In genomic region chr11:9529333-9529648, GRCh38 we compare ENCODE assay signal across 12 cellular contexts. TPM values are rescaled to one million over a fixed set of nuclear protein-coding genes. Genes with fewer than 3 reads are reported as not detected.
DNase-seq lines count a peak whose midpoint lies in the region; ATAC-seq and TF ChIP-seq lines count a peak whose summit lies in the region.
"Had no signal": no experiment of that assay in that cellular context is flagged by ENCODE, and none has a peak within 500 bp of the region (broad histone marks: within the 10 kb centered on the region; RNA-seq: fewer than 3 reads in every experiment).

No MANE protein-coding gene starts in this region.

- H3K4me1 Mint-ChIP-seq in type B pancreatic cell (ENCODE audit: unreplicated experiment): peaks cover 51% of the 10 kb centered on the region
- H3K4me1 Mint-ChIP-seq in CD4-positive, alpha-beta memory T cell: peaks cover 0 to 4% (median 0%) of the 10 kb centered on the region in 4 donors

- peak overlapping the region; percentile 92 for H3K27ac Mint-ChIP-seq in type B pancreatic cell
- no peak overlapping the region for H3K27ac Mint-ChIP-seq in CD4-positive, alpha-beta memory T cell

- no peaks in the 10 kb centered on the region for H3K9me3 Mint-ChIP-seq in type B pancreatic cell
- no peaks in the 10 kb centered on the region for H3K9me3 Mint-ChIP-seq in CD4-positive, alpha-beta memory T cell

- ATAC-seq in lower lobe of right lung: peak in 1 of 2 donors; percentile 50

- no peaks in the 10 kb centered on the region for H3K27me3 Mint-ChIP-seq in type B pancreatic cell
- no peaks in the 10 kb centered on the region for H3K27me3 Mint-ChIP-seq in CD4-positive, alpha-beta memory T cell

- DNase-seq in NCI-H1694 (lab: John Stamatoyannopoulos, UW) (peak; percentile 20), cerebellum (ENCODE audit: low spot score) (peak; percentile 26), lower lobe of right lung (peak; percentile 49), type B pancreatic cell (ENCODE audit: extremely low spot score, unreplicated experiment) (no peak), HCEC 1CT (no peak)
- no peak for DNase-seq in activated CD4-positive, alpha-beta T cell treated with anti-CD3 and anti-CD28 coated beads for 48 hours
- DNase-seq in CD4-positive, alpha-beta memory T cell: no peak
- DNase-seq: activated CD8-positive, alpha-beta memory T cell treated with anti-CD3 and anti-CD28 coated beads, Interleukin-2, amount 50 U/mL, for 48 hours; cortex of kidney; NCI-H1048; stimulated activated naive CD4-positive, alpha-beta T cell had no signal

- CTCF ChIA-PET in CD4-positive, alpha-beta memory T cell (lab: Charles Lee; ENCODE audit: partially characterized antibody): interaction anchor here (0.8 to 3.6 kb wide), 3 partner anchors 22 to 84 kb away, joined by 3 to 24 read pairs (median 5); no protein-coding TSS in a partner anchor

- H3K4me1 ChIP-seq in lower lobe of right lung: peaks cover 22% of the 10 kb centered on the region
- H3K4me1 ChIP-seq in CD4-positive, alpha-beta memory T cell (ENCODE audit: insufficient read depth, low read length): no peaks in the 10 kb centered on the region

- H3K9me3 ChIP-seq in lower lobe of right lung: no peaks in the 10 kb centered on the region
- no peaks in the 10 kb centered on the region for H3K9me3 ChIP-seq in CD4-positive, alpha-beta memory T cell (ENCODE audit: control insufficient read depth in 1 of 2, low read length in 2 of 2)
- H3K9me3 ChIP-seq: SJSA1 had no signal

- no peak overlapping the region for H3K27ac ChIP-seq in lower lobe of right lung
- H3K27ac ChIP-seq in CD4-positive, alpha-beta memory T cell (ENCODE audit: low read depth, low read length): no peak overlapping the region
- H3K27ac ChIP-seq: SJSA1 had no signal

- peaks cover 25% of the 10 kb centered on the region for H3K36me3 ChIP-seq in lower lobe of right lung
- H3K36me3 ChIP-seq in CD4-positive, alpha-beta memory T cell (ENCODE audit: insufficient read depth, low read length): peaks cover 6% of the 10 kb centered on the region
- H3K36me3 ChIP-seq: SJSA1 had no signal

- peaks cover 15% of the 10 kb centered on the region for H3K36me3 Mint-ChIP-seq in type B pancreatic cell
- H3K36me3 Mint-ChIP-seq in CD4-positive, alpha-beta memory T cell: peaks cover 23 to 29% of the 10 kb centered on the region in 2 donors

- peak overlapping the region; percentile 14 for H3K4me3 Mint-ChIP-seq in type B pancreatic cell
- peak overlapping the region in 2 of 8 donors; percentile 25 to 55 for H3K4me3 Mint-ChIP-seq in CD4-positive, alpha-beta memory T cell

- TF ChIP-seq CTCF in lower lobe of right lung (IDR thresholded peaks at IDR 0.05) (no peak), type B pancreatic cell (conservative IDR thresholded peaks at IDR 0.05) (no peak)

- intact Hi-C loops in lower lobe of right lung (cut with DNase I): no loop called here
- intact Hi-C loops in CD4-positive, alpha-beta memory T cell (cut with micrococcal nuclease): no loop called here

- no peaks in the 10 kb centered on the region for H3K27me3 ChIP-seq in lower lobe of right lung (ENCODE audit: low read depth)
- H3K27me3 ChIP-seq in CD4-positive, alpha-beta memory T cell (ENCODE audit: insufficient read depth, low read length): no peaks in the 10 kb centered on the region
- H3K27me3 ChIP-seq: SJSA1 had no signal

- POLR2A ChIA-PET in CD4-positive, alpha-beta memory T cell (lab: Charles Lee; ENCODE audit: partially characterized antibody): no interaction called here

- H3K4me3 ChIP-seq in lower lobe of right lung: no peak overlapping the region
- H3K4me3 ChIP-seq in CD4-positive, alpha-beta memory T cell (ENCODE audit: low read length in 2 of 2): no peak overlapping the region
- H3K4me3 ChIP-seq: SJSA1 had no signal

RNA-seq across cellular contexts. Expression of gene WEE1, which starts 44.2 kb away (rescaled TPM):
- total RNA-seq in cerebellum (34.5 TPM), lower lobe of right lung (12.4 TPM), type B pancreatic cell (ENCODE audit: low replicate concordance) (80.1 and 104 TPM in 2 replicates)
- 10 to 100 TPM; 11.1 to 11.7 TPM for total RNA-seq in CD4-positive, alpha-beta memory T cell
- polyA plus RNA-seq in CD4-positive, alpha-beta memory T cell: 1 to 10 TPM; 5.8 to 8.2 TPM

Comparison
In these comparisons a context has a peak if more than half of its experiments do, and no peak if none do; other contexts are left out.
1. DNase-seq: peak in NCI-H1694 (single experiment), cerebellum (single experiment) and lower lobe of right lung (single experiment); none in type B pancreatic cell (single experiment), activated CD4-positive, alpha-beta T cell treated with anti-CD3 and anti-CD28 coated beads for 48 hours (single experiment), CD4-positive, alpha-beta memory T cell (0 of 5) and HCEC 1CT (single experiment).